In genomic region chr14:74549588-74549987, GRCh38 we compare ENCODE assay signal across 1 cellular context.
TF ChIP-seq lines count a peak whose summit lies in the region.

No MANE protein-coding gene starts in this region.

TF ChIP-seq in K562, 482 proteins besides CTCF, POLR2A, EP300 and RAD21 (continued from another document):
- TF ChIP-seq, protein P1, sequence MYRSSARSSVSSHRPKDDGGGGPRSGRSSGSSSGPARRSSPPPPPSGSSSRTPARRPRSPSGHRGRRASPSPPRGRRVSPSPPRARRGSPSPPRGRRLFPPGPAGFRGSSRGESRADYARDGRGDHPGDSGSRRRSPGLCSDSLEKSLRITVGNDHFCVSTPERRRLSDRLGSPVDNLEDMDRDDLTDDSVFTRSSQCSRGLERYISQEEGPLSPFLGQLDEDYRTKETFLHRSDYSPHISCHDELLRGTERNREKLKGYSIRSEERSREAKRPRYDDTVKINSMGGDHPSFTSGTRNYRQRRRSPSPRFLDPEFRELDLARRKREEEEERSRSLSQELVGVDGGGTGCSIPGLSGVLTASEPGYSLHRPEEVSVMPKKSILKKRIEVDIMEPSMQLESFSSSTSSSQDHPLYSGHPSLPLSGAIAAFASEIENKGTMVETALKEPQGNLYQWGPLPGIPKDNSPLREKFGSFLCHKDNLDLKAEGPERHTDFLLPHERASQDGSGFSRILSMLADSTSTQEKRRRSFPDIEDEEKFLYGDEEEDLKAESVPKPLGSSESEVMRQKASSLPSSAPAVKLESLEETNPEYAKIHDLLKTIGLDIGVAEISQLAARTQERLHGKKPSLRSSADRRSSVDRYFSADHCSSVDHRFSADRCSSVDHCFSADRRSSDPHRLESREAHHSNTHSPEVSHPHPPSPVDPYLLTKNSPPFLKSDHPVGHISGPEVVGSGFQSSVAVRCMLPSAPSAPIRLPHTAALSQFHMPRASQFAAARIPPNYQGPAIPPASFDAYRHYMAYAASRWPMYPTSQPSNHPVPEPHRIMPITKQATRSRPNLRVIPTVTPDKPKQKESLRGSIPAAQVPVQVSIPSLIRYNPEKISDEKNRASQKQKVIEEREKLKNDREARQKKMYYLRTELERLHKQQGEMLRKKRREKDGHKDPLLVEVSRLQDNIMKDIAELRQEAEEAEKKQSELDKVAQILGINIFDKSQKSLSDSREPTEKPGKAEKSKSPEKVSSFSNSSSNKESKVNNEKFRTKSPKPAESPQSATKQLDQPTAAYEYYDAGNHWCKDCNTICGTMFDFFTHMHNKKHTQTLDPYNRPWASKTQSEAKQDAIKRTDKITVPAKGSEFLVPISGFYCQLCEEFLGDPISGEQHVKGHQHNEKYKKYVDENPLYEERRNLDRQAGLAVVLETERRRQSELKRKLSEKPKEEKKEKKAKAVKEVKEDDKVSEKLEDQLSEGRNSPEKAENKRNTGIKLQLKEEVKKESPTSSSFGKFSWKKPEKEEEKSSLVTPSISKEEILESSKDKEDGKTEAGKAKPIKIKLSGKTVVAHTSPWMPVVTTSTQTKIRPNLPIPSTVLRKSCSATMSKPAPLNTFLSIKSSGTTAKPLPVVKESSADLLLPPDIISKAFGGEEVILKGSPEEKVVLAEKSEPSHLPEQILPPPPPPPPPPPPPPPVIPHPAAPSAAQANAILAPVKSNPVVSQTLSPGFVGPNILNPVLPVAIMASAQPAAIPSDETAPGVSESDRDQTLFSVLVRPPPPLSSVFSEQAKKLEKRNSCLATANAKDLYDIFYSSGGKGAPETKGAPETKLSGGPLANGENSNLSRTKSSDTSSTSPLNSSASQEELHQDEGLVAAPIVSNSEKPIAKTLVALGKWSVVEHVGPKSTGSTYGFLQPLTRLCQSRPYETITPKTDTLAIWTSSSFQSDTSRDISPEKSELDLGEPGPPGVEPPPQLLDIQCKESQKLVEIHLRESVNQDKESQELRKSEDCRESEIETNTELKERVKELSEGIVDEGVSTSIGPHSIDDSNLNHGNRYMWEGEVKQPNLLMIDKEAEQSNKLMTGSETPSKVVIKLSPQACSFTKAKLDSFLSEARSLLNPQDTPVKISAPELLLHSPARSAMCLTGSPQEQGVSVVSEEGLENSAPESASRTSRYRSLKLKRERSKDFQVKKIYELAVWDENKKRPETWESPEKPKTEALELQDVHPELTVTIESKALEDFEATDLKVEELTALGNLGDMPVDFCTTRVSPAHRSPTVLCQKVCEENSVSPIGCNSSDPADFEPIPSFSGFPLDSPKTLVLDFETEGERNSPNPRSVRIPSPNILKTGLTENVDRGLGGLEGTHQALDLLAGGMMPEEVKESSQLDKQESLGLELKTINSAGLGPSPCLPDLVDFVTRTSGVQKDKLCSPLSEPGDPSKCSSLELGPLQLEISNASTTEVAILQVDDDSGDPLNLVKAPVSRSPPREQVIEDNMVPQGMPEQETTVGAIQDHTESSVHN (IDR thresholded peaks at IDR 0.05; ENCODE audit: borderline replicate concordance in 1 of 2, low read depth in 1 of 2): no peak
- TF ChIP-seq GABPB2 (CRISPR knock-in tag; conservative IDR thresholded peaks at IDR 0.05): no peak
- no peak for TF ChIP-seq MYC (IDR thresholded peaks at IDR 0.05; ENCODE audit: low read depth, low read length)
- TF ChIP-seq MYC (CRISPR knock-in tag; IDR thresholded peaks at IDR 0.05; ENCODE audit: borderline replicate concordance, low read depth): no peak
- TF ChIP-seq CBFA2T3 (IDR thresholded peaks at IDR 0.05): no peak
- TF ChIP-seq IRF9 (tag; IDR thresholded peaks at IDR 0.05): no peak
- TF ChIP-seq RBM15 (IDR thresholded peaks at IDR 0.05; ENCODE audit: insufficient read depth, low read length): no peak
- no peak for TF ChIP-seq ZNF695 (CRISPR knock-in tag; IDR thresholded peaks at IDR 0.05)
- no peak for TF ChIP-seq PYGO2 (tag; IDR thresholded peaks at IDR 0.05)
- no peak for TF ChIP-seq MCM2 (IDR thresholded peaks at IDR 0.05; ENCODE audit: low read depth)
- TF ChIP-seq ZFP36 (IDR thresholded peaks at IDR 0.05; ENCODE audit: low read depth, low read length, partially characterized antibody): no peak
- no peak for TF ChIP-seq DLX4 (CRISPR knock-in tag; IDR thresholded peaks at IDR 0.05)
- no peak for TF ChIP-seq CBX8 (IDR thresholded peaks at IDR 0.05; ENCODE audit: borderline replicate concordance, extremely low read depth, low read depth, low read length, poor library complexity, severe bottlenecking)
- TF ChIP-seq HIVEP1 (CRISPR knock-in tag; IDR thresholded peaks at IDR 0.05): no peak
- no peak for TF ChIP-seq ARNT (IDR thresholded peaks at IDR 0.05)
- TF ChIP-seq TFAM (CRISPR knock-in tag; conservative IDR thresholded peaks at IDR 0.05): no peak
- TF ChIP-seq, protein P2, sequence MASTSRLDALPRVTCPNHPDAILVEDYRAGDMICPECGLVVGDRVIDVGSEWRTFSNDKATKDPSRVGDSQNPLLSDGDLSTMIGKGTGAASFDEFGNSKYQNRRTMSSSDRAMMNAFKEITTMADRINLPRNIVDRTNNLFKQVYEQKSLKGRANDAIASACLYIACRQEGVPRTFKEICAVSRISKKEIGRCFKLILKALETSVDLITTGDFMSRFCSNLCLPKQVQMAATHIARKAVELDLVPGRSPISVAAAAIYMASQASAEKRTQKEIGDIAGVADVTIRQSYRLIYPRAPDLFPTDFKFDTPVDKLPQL (IDR thresholded peaks at IDR 0.05; ENCODE audit: extremely low read depth, insufficient read length): no peak
